In the genomic region with DNA sequence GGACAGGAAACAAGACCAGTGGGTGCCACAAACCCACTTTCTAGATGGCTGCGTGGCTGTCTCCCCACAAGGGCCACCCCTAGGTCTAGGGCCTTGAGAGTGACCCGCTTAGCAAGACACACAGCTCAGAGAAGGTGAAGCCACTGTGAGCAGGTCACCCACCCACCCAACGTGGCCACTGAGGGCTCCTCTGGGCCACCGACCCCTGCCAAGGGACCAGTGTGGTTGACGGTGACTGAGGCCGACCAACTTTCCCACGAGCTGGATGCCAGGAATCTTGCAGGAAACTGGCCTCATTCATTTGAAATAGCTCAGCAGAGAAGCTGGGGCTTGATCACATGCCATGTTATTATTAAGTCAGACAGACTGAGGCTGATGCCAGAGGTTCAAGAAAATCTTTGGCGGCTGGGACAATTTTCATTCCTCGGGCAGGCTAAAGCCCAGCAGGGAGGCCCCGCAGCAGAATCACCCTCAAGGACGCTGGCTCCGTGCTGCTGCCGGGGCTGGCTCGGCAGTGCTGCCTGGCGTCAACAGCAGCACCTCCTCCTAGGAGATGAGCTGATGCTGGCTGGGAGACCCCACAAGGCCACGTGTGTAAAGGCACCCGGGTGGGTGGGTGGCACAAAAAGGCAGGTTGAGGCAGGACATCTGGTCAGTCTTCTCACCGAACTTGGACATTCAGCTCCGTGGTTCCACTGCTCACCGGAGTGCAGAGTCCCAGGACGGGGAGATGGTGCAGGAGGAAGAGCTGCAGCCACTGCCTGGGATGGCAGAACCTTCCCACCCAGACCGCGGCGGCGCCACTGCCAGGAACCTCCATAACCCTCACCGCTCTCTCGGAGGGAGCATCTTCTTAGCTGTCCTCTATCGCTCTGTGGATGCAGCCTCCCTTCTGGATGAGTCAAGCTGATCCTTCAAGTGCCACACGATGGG, we compare ENCODE assay signal across 8 cellular contexts. TPM values are rescaled to one million over a fixed set of nuclear protein-coding genes. Genes with fewer than 3 reads are reported as not detected.
DNase-seq lines count a peak whose midpoint lies in the region; ATAC-seq, FAIRE-seq and TF ChIP-seq lines count a peak whose summit lies in the region.

No MANE protein-coding gene starts in this region.

- intact Hi-C loops in kidney (cut with DNase I) = no loop called here
- intact Hi-C loops in stomach (cut with DNase I; ENCODE audit: low total_unique reads) = no loop called here

- no peak for FAIRE-seq in kidney (lab: Jason Lieb, UNC)

- H3K36me3 ChIP-seq in H7 (replicated peaks; ENCODE audit: control insufficient read depth, insufficient read depth, low read length) (peaks cover 54% of the 10 kb centered on the region), kidney (ENCODE audit: control insufficient read depth in 1 of 2, insufficient read depth in 2 of 2, low read length in 2 of 2) (peaks cover 30 to 60% of the 10 kb centered on the region in 2 donors), stomach (peaks cover 63 to 97% (median 96%) of the 10 kb centered on the region in 4 donors)
- H3K36me3 ChIP-seq in effector memory CD4-positive, alpha-beta T cell (ENCODE audit: control insufficient read depth, insufficient read depth, low read length) = no peaks in the 10 kb centered on the region

- 66 to 79% (median 67%) methylated on average over 19 to 29 of the region's 29 CpGs for WGBS in stomach, 5 donors

- H3K9ac ChIP-seq in kidney (ENCODE audit: low read length in 2 of 2) = no peak overlapping the region

- no peak for TF ChIP-seq POLR2A in stomach (IDR thresholded peaks at IDR 0.05)

- H3K4me3 ChIP-seq in H7 (ENCODE audit: insufficient read depth, low read depth, low read length) = no peak overlapping the region
- no peak overlapping the region for H3K4me3 ChIP-seq in kidney (ENCODE audit: low read length in 2 of 2)
- no peak overlapping the region for H3K4me3 ChIP-seq in stomach
- H3K4me3 ChIP-seq in effector memory CD4-positive, alpha-beta T cell (ENCODE audit: insufficient read depth, low read depth, low read length, poor library complexity, severe bottlenecking) = no peak overlapping the region

- DNase-seq in H7 = peak; percentile 51
- peak; percentile 77 for DNase-seq in kidney
- peak; percentile 25 for DNase-seq in stomach
- no peak for DNase-seq in effector memory CD4-positive, alpha-beta T cell

- H3K4me1 ChIP-seq in kidney (ENCODE audit: control insufficient read depth in 1 of 2, insufficient read depth in 1 of 2, low read depth in 1 of 2, low read length in 2 of 2) (peaks cover 0 to 4% of the 10 kb centered on the region in 2 donors), stomach (peaks cover 29 to 61% (median 48%) of the 10 kb centered on the region in 4 donors)
- H3K4me1 ChIP-seq in effector memory CD4-positive, alpha-beta T cell (ENCODE audit: control insufficient read depth, insufficient read depth, low read length, poor library complexity, severe bottlenecking) = no peaks in the 10 kb centered on the region

- H3K27me3 ChIP-seq in H7 (ENCODE audit: control insufficient read depth, insufficient read depth, low read length) = no peaks in the 10 kb centered on the region
- no peaks in the 10 kb centered on the region for H3K27me3 ChIP-seq in stomach
- peaks cover 3% of the 10 kb centered on the region for H3K27me3 ChIP-seq in effector memory CD4-positive, alpha-beta T cell (replicated peaks; ENCODE audit: control insufficient read depth, insufficient read depth, low read length, poor library complexity, severe bottlenecking)

- ATAC-seq in GM21526 (IDR thresholded peaks at IDR 0.05; ENCODE audit: low FRiP score, unreplicated experiment) (no peak), HG02973 (IDR thresholded peaks at IDR 0.05; ENCODE audit: unreplicated experiment) (no peak), GM21381 (IDR thresholded peaks at IDR 0.05; ENCODE audit: unreplicated experiment) (no peak)

- TF ChIP-seq CTCF in kidney (IDR thresholded peaks at IDR 0.05; ENCODE audit: borderline replicate concordance, extremely low read depth, insufficient read depth) = no peak
- no peak for TF ChIP-seq CTCF in stomach (IDR thresholded peaks at IDR 0.05)

- H3K9me3 ChIP-seq in kidney (ENCODE audit: control insufficient read depth in 1 of 2, low read length in 2 of 2) (no peaks in the 10 kb centered on the region), stomach (no peaks in the 10 kb centered on the region)
- no peaks in the 10 kb centered on the region for H3K9me3 ChIP-seq in effector memory CD4-positive, alpha-beta T cell (ENCODE audit: control insufficient read depth, low read length)

- TF ChIP-seq EP300 in stomach (IDR thresholded peaks at IDR 0.05) = no peak

- H3K27ac ChIP-seq in cingulate gyrus (ENCODE audit: low read depth, low read length) = peak overlapping the region; percentile 90
- no peak overlapping the region for H3K27ac ChIP-seq in kidney (ENCODE audit: low read depth in 2 of 2, low read length in 2 of 2)
- H3K27ac ChIP-seq in stomach = peak overlapping the region in 4 of 5 donors; percentile 18 to 72 (median 56)
- H3K27ac ChIP-seq in effector memory CD4-positive, alpha-beta T cell (ENCODE audit: insufficient read depth, low read length, poor library complexity, severe bottlenecking) = no peak overlapping the region

RNA-seq across cellular contexts. Expression of a gene that starts 57.8 kb away (rescaled TPM):
- 18.4 and 24.6 TPM in 2 replicates for total RNA-seq in H7 (2014; rRNA removed; shearing (Covaris generic))
- 17.5 TPM for total RNA-seq in kidney
- 8.9 TPM for polyA plus RNA-seq in kidney (ENCODE audit: insufficient read depth, low read depth, low replicate concordance)
- 10 to 100 TPM in 4 of 5 donors, 1 to 10 TPM in 1; 9.3 to 63.7 (median 11.6) TPM for total RNA-seq in stomach
- polyA plus RNA-seq in stomach = 10 to 100 TPM in 1 of 3 donors, 1 to 10 TPM in 2; 7.0 to 15.0 (median 9.1) TPM

Comparison
In these comparisons a context has a peak if more than half of its experiments do, and no peak if none do; other contexts are left out.
1. DNase-seq: peak in H7 (single experiment), kidney (single experiment) and stomach (single experiment); none in effector memory CD4-positive, alpha-beta T cell (0 of 3).
2. H3K27ac ChIP-seq: peak in cingulate gyrus (single experiment) and stomach (4 of 5); none in kidney (0 of 2) and effector memory CD4-positive, alpha-beta T cell (single experiment).